12 cellular contexts compared by ENCODE assay signal in the genomic region with DNA sequence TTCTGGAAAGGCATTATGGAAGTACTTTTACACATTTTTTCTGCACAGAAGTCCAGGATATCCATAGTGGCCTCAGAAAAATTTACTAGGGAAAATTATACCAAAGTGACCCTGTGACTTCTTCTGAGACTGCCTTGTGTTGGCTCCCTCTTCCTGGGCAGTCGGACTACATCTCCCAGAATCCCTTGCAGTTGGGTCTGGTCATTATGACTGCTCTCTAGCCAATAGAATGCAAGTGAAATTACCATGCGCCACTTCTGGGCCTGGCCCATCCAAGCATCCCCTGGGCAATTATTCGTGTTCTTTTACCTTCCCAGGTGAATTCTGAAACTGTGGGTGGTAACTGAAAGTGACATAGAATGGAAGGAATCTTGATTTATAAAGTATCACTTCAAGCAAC.
A peak's percentile ranks its signal among the peaks of the same experiment; 100 is the strongest.
DNase-seq lines count a peak whose midpoint lies in the region; ATAC-seq lines count a peak whose summit lies in the region.
"Had no signal": no experiment of that assay in that cellular context is flagged by ENCODE, and none has a peak within 500 bp of the region (broad histone marks: within the 10 kb centered on the region; RNA-seq: fewer than 3 reads in every experiment).

No MANE protein-coding gene starts in this region.

- no peak overlapping the region for H3K4ac ChIP-seq in neuronal stem cell (ENCODE audit: low read length)

- no peak overlapping the region for H3K27ac ChIP-seq in neuronal stem cell (replicated peaks; ENCODE audit: low read length)
- H3K27ac ChIP-seq: transverse colon had no signal

- no peak overlapping the region for H3K18ac ChIP-seq in neuronal stem cell (ENCODE audit: low read length)

- H3K9me3 ChIP-seq in NT2/D1 (ENCODE audit: insufficient read depth, low read length) (peaks cover 5% of the 10 kb centered on the region; the same call in 1 of the 2 replicates), neuronal stem cell (replicated peaks in 1 of 2; ENCODE audit: control insufficient read depth in 2 of 2, insufficient read depth in 1 of 2, low read depth in 1 of 2, low read length in 2 of 2) (peaks cover 0 to 1% of the 10 kb centered on the region in 2 donors)
- H3K9me3 ChIP-seq: transverse colon had no signal

- H3K36me3 ChIP-seq in NT2/D1 (ENCODE audit: insufficient read depth, insufficient read length, low read length) (no peaks in the 10 kb centered on the region), neuronal stem cell (replicated peaks in 1 of 2; ENCODE audit: control insufficient read depth in 2 of 2, insufficient read depth in 2 of 2, low read length in 2 of 2) (no peaks in the 10 kb centered on the region)
- H3K36me3 ChIP-seq: transverse colon had no signal

- H3K4me3 ChIP-seq in NT2/D1 (ENCODE audit: insufficient read length, low read depth) (no peak overlapping the region), neuronal stem cell (ENCODE audit: low read length in 2 of 2) (no peak overlapping the region)
- H3K4me3 ChIP-seq: transverse colon had no signal

- DNase-seq in NCI-H2029 (lab: John Stamatoyannopoulos, UW) = peak; percentile 8
- DNase-seq in NCI-H2029 treated with DMSO at 0.1 percent for 48 hours (lab: John Stamatoyannopoulos, UW) = no peak
- peak; percentile 36 for DNase-seq in NT2/D1 (ENCODE audit: low read depth, low spot score)
- DNase-seq in neuronal stem cell (ENCODE audit: low spot score) = peak; percentile 9
- DNase-seq in Kasumi-1 (lab: John Stamatoyannopoulos, UW) = no peak
- DNase-seq in hepatic stellate cell (ENCODE audit: low spot score) = no peak
- DNase-seq: hippocampal formation; naive thymus-derived CD4-positive, alpha-beta T cell; NCI-H1105 treated with DMSO at 0.1 percent for 48 hours; transverse colon had no signal

- H3K79me1 ChIP-seq in neuronal stem cell (ENCODE audit: low read depth, low read length) = no peaks in the 10 kb centered on the region

- no peak overlapping the region for H2BK12ac ChIP-seq in neuronal stem cell (ENCODE audit: low read length)

- H3K4me2 ChIP-seq in neuronal stem cell (ENCODE audit: insufficient read depth, low read length, poor library complexity, severe bottlenecking) = no peak overlapping the region

- ATAC-seq in HG02623 (IDR thresholded peaks at IDR 0.05; ENCODE audit: unreplicated experiment) (peak; percentile 62), GM18520 (IDR thresholded peaks at IDR 0.05; ENCODE audit: unreplicated experiment) (no peak)
- ATAC-seq: naive thymus-derived CD4-positive, alpha-beta T cell had no signal

- H2BK15ac ChIP-seq in neuronal stem cell (ENCODE audit: low read length) = no peak overlapping the region

- no peak overlapping the region for H4K91ac ChIP-seq in neuronal stem cell (ENCODE audit: low read depth, low read length, poor library complexity)

- H3K4me1 ChIP-seq in NT2/D1 (ENCODE audit: insufficient read depth, insufficient read length) = peaks cover 4% of the 10 kb centered on the region
- no peaks in the 10 kb centered on the region for H3K4me1 ChIP-seq in neuronal stem cell (ENCODE audit: control insufficient read depth in 2 of 2, insufficient read depth in 1 of 2, low read depth in 1 of 2, low read length in 2 of 2)
- H3K4me1 ChIP-seq: transverse colon had no signal

- H2AK5ac ChIP-seq in neuronal stem cell (ENCODE audit: low read depth, low read length) = no peak overlapping the region

- H3K23ac ChIP-seq in neuronal stem cell (ENCODE audit: low read depth, low read length, poor library complexity) = no peak overlapping the region

- no peak overlapping the region for H3K14ac ChIP-seq in neuronal stem cell (ENCODE audit: low read length)

- WGBS in neuronal stem cell (ENCODE audit: extremely low coverage in 2 of 2, insufficient read length in 2 of 2, insufficient replicate concordance in 1 of 2), 2 donors = no CpG with 5 or more reads among the region's 3 CpGs

- H2BK5ac ChIP-seq in neuronal stem cell (ENCODE audit: low read length) = no peak overlapping the region

- H4K8ac ChIP-seq in neuronal stem cell (ENCODE audit: low read depth, low read length) = no peak overlapping the region

- H2AFZ ChIP-seq in neuronal stem cell (ENCODE audit: low read length) = peak overlapping the region; percentile 75

- H3K9ac ChIP-seq in NT2/D1 (ENCODE audit: insufficient read length, low read depth) (no peak overlapping the region), neuronal stem cell (ENCODE audit: low read depth, low read length, poor library complexity) (no peak overlapping the region)

- no peak overlapping the region for H2BK120ac ChIP-seq in neuronal stem cell (ENCODE audit: low read depth, low read length)

- H3K27me3 ChIP-seq in NT2/D1 (ENCODE audit: insufficient read depth, insufficient read length) = no peaks in the 10 kb centered on the region
- H3K27me3 ChIP-seq in neuronal stem cell (ENCODE audit: control insufficient read depth in 3 of 3, insufficient read depth in 3 of 3, low read depth in 1 of 3, low read length in 3 of 3) = no peaks in the 10 kb centered on the region
- H3K27me3 ChIP-seq: transverse colon had no signal

Comparison
In these comparisons a context has a peak if more than half of its experiments do, and no peak if none do; other contexts are left out.
1. DNase-seq: peak in NCI-H2029 (single experiment), NT2/D1 (single experiment) and neuronal stem cell (single experiment); none in NCI-H2029 treated with DMSO at 0.1 percent for 48 hours (single experiment), Kasumi-1 (0 of 2) and hepatic stellate cell (single experiment).